Comparison of ENCODE assay signal across 13 cellular contexts in genomic region chr4:25064432-25064831, GRCh38. TPM values are rescaled to one million over a fixed set of nuclear protein-coding genes. Genes with fewer than 3 reads are reported as not detected.
"Had no signal": no experiment of that assay in that cellular context is flagged by ENCODE, and none has a peak within 500 bp of the region (broad histone marks: within the 10 kb centered on the region; RNA-seq: fewer than 3 reads in every experiment).

No MANE protein-coding gene starts in this region.

RNA-seq across cellular contexts. Expression of gene LGI2, which starts 33.7 kb away (rescaled TPM):
- total RNA-seq: activated CD4-positive, alpha-beta memory T cell treated with anti-CD3 and anti-CD28 coated beads for 36 hours; activated CD4-positive, alpha-beta T cell treated with anti-CD3 and anti-CD28 coated beads for 36 hours; activated CD4-positive, alpha-beta T cell treated with anti-CD3 and anti-CD28 coated beads, Interleukin-2, amount 10 ng/mL, durations not matched to agents 24 days and 14 days; activated CD8-positive, alpha-beta memory T cell treated with anti-CD3 and anti-CD28 coated beads for 36 hours; activated CD8-positive, alpha-beta memory T cell treated with anti-CD3 and anti-CD28 coated beads, Interleukin-2, amount 10 ng/mL, durations not matched to agents 7 days and 5 days; activated CD8-positive, alpha-beta T cell treated with anti-CD3 and anti-CD28 coated beads, Interleukin-2, amount 10 ng/mL, durations not matched to agents 7 days and 5 days; activated naive CD4-positive, alpha-beta T cell treated with anti-CD3 and anti-CD28 coated beads for 36 hours; activated naive CD8-positive, alpha-beta T cell treated with anti-CD3 and anti-CD28 coated beads for 36 hours; activated T-helper 1 cell treated with anti-CD3 and anti-CD28 coated beads, Interleukin-12 subunit alpha, Interleukin-12 subunit beta, Interleukin-2, Interleukin-4 antibody, amounts not matched to agents 30 ng/mL and 10 ng/mL and 1 ng/mL, durations not matched to agents 14 hours and 24 hours and 36 hours; activated T-helper 2 cell treated with anti-CD3 and anti-CD28 coated beads, Interferon-gamma antibody, Interleukin-2, Interleukin-4, amounts not matched to agents 10 μg/mL and 5 μg/mL and 100 μg/mL, durations not matched to agents 14 hours and 24 hours and 36 hours; dermis blood vessel endothelial cell; foreskin keratinocyte; T-helper 17 cell had no signal
- polyA plus RNA-seq: foreskin keratinocyte had no signal
